In genomic region chr13:46160474-46161066, GRCh38 we compare ENCODE assay signal across 8 cellular contexts. TPM values are rescaled to one million over a fixed set of nuclear protein-coding genes. Genes with fewer than 3 reads are reported as not detected.
DNase-seq lines count a peak whose midpoint lies in the region; ATAC-seq, FAIRE-seq and TF ChIP-seq lines count a peak whose summit lies in the region.

No MANE protein-coding gene starts in this region.

- FAIRE-seq in urothelium cell line (lab: Jason Lieb, UNC) = no peak

- no peak overlapping the region for H3K4me3 ChIP-seq in KMS-11 (IDR thresholded peaks at IDR 0.05; ENCODE audit: insufficient read depth, low read depth, low read length)
- H3K4me3 ChIP-seq in colonic mucosa = no peak overlapping the region
- no peak overlapping the region for H3K4me3 ChIP-seq in right lobe of liver

- H3K9me3 ChIP-seq in colonic mucosa (no peaks in the 10 kb centered on the region), right lobe of liver (no peaks in the 10 kb centered on the region)

- H3K4me1 ChIP-seq in KMS-11 (ENCODE audit: low read depth, poor library complexity, severe bottlenecking) (peaks cover 18% of the 10 kb centered on the region), colonic mucosa (no peaks in the 10 kb centered on the region), right lobe of liver (no peaks in the 10 kb centered on the region)

- H3K27me3 ChIP-seq in KMS-11 (ENCODE audit: insufficient read depth, low read depth) (no peaks in the 10 kb centered on the region), colonic mucosa (no peaks in the 10 kb centered on the region), right lobe of liver (no peaks in the 10 kb centered on the region)

- no peak overlapping the region for H3K4me2 ChIP-seq in KMS-11

- peak; percentile 70 for DNase-seq in AG20443 (ENCODE audit: low spot score)
- DNase-seq in GM10266 (ENCODE audit: extremely low spot score) = peak; percentile 74
- DNase-seq in RWPE1 (ENCODE audit: low spot score) = peak; percentile 50
- DNase-seq in colonic mucosa = no peak
- no peak for DNase-seq in right lobe of liver
- DNase-seq in urothelium cell line (ENCODE audit: low spot score) = peak; percentile 39

- H3K79me2 ChIP-seq in KMS-11 (ENCODE audit: insufficient read depth, low read depth) = no peaks in the 10 kb centered on the region

- H3K27ac ChIP-seq in KMS-11 = no peak overlapping the region
- H3K27ac ChIP-seq in RWPE1 = no peak overlapping the region
- no peak overlapping the region for H3K27ac ChIP-seq in colonic mucosa
- no peak overlapping the region for H3K27ac ChIP-seq in right lobe of liver

- TF ChIP-seq POLR2A in right lobe of liver (IDR thresholded peaks at IDR 0.05) = no peak

- H3K9ac ChIP-seq in KMS-11 = no peak overlapping the region
- H3K9ac ChIP-seq in colonic mucosa (ENCODE audit: low read depth in 2 of 2, low read length in 2 of 2) = no peak overlapping the region

- no peaks in the 10 kb centered on the region for H4K20me1 ChIP-seq in KMS-11 (ENCODE audit: insufficient read depth)

- intact Hi-C loops in colonic mucosa (cut with DNase I) = no loop called here
- intact Hi-C loops in right lobe of liver (cut with DNase I) = no loop called here

- CTCF ChIA-PET in RWPE1 (lab: Yijun Ruan, JAX) = interaction anchor here (0.6 to 2.0 kb wide), 11 partner anchors 11 to 554 kb away, joined by 3 to 12 read pairs (median 6); no protein-coding TSS in a partner anchor

- H2AFZ ChIP-seq in KMS-11 (ENCODE audit: low read depth) = no peak overlapping the region

- H3K36me3 ChIP-seq in KMS-11 (ENCODE audit: insufficient read depth) (no peaks in the 10 kb centered on the region), colonic mucosa (no peaks in the 10 kb centered on the region), right lobe of liver (no peaks in the 10 kb centered on the region)

- POLR2A ChIA-PET in RWPE1 (lab: Yijun Ruan, JAX; ENCODE audit: low non-redundant PET) = no interaction called here

- peak; percentile 77 for TF ChIP-seq CTCF in GM10266 (IDR thresholded peaks at IDR 0.05; ENCODE audit: control insufficient read depth, insufficient read depth, low read depth, missing control alignments)
- TF ChIP-seq CTCF in KMS-11 (conservative IDR thresholded peaks at IDR 0.05; ENCODE audit: low read depth, low read length) = peak; percentile 74
- TF ChIP-seq CTCF in RWPE1 (conservative IDR thresholded peaks at IDR 0.05; ENCODE audit: low read depth) = peak; percentile 83
- TF ChIP-seq CTCF in colonic mucosa (IDR thresholded peaks at IDR 0.05) = peak; percentile 68
- peak; percentile 74 to 83 (median 78) for TF ChIP-seq CTCF in right lobe of liver (IDR thresholded peaks at IDR 0.05)

- ATAC-seq in right lobe of liver (peak; percentile 82 to 92 (median 84)), GM18520 (IDR thresholded peaks at IDR 0.05; ENCODE audit: unreplicated experiment) (no peak)

- WGBS in right lobe of liver (ENCODE audit: insufficient coverage, low coverage, low lambda C conversion rate, missing lambda C conversion rate) = 10% methylated on average over 4 of the region's 4 CpGs

RNA-seq across cellular contexts. Expression of gene LCP1, which starts 21.4 kb away (rescaled TPM):
- total RNA-seq in colonic mucosa = 10 to 100 TPM; 12.8 to 27.6 TPM
- total RNA-seq in right lobe of liver = 10 to 100 TPM; 19.7 to 58.1 (median 22.8) TPM

RNA-seq across cellular contexts. Expression of gene LRRC63, which starts 51.2 kb away (rescaled TPM):
- total RNA-seq in colonic mucosa (not detected), right lobe of liver (under 1 TPM in 1 of 6 experiments, not detected in 5; 0.12 TPM)

RNA-seq across cellular contexts. Expression of gene CPB2, which starts 55.7 kb away (rescaled TPM):
- under 1 TPM in 1 of 2 donors, not detected in 1; 0.40 TPM for total RNA-seq in colonic mucosa
- total RNA-seq in right lobe of liver = 100 to 1,000 TPM; 342 to 693 (median 554) TPM

Comparison
In these comparisons a context has a peak if more than half of its experiments do, and no peak if none do; other contexts are left out.
1. DNase-seq: peak in AG20443 (single experiment), GM10266 (single experiment), RWPE1 (single experiment) and urothelium cell line (single experiment); none in colonic mucosa (single experiment) and right lobe of liver (0 of 3).
2. RNA of gene CPB2, which starts 55.7 kb away (total RNA-seq): 342 to 693 TPM in right lobe of liver; 0.40 TPM in colonic mucosa; every median in the first group is over 100 times any median in the second.
3. Peak in every context shown above with its lines, with median percentiles within 50 percentile points of each other: CTCF ChIP-seq.